11 cellular contexts compared by ENCODE assay signal in the genomic region with DNA sequence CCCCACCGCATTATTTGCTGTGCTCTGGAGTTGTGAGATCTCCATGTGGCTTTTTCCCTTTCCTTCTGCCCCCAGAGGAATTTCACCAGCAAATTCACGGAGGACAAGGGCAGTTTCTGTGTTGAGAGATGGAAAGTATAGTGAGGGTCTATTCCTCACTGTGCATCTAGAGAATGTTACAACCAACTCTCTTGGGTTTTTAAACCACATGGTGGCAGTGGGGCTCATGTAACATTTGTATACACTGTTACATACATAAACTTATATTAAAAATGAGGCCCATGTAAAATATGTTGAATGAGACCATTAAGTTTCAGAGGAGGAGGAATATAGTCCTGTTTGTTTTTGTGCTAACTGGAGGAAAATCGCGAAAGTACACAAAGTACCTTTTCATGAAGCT. TPM values are rescaled to one million over a fixed set of nuclear protein-coding genes. Genes with fewer than 3 reads are reported as not detected.
DNase-seq lines count a peak whose midpoint lies in the region; ATAC-seq and TF ChIP-seq lines count a peak whose summit lies in the region.
"Had no signal": no experiment of that assay in that cellular context is flagged by ENCODE, and none has a peak within 500 bp of the region (broad histone marks: within the 10 kb centered on the region; RNA-seq: fewer than 3 reads in every experiment).

No MANE protein-coding gene starts in this region.

- H3K36me3 ChIP-seq in right atrium auricular region (no peaks in the 10 kb centered on the region), heart right ventricle (no peaks in the 10 kb centered on the region), mesendoderm (ENCODE audit: control insufficient read depth, insufficient read depth, low read length) (no peaks in the 10 kb centered on the region)
- H3K36me3 ChIP-seq: BE2C, Peyer's patch had no signal

- no peak overlapping the region for H3K23ac ChIP-seq in mesendoderm (ENCODE audit: low read length)

- WGBS in heart right ventricle, 2 donors, result 52 to 61% methylated on average over 4 of the region's 4 CpGs
- WGBS in mesendoderm (ENCODE audit: extremely low coverage, insufficient coverage, low lambda C conversion rate), result no CpG with 5 or more reads among the region's 4 CpGs

- no peak overlapping the region for H3K4me2 ChIP-seq in mesendoderm (ENCODE audit: low read length)

- intact Hi-C loops in heart right ventricle (cut with DNase I), result no loop called here

- TF ChIP-seq CTCF in right atrium auricular region (IDR thresholded peaks at IDR 0.05), result no peak
- no peak for TF ChIP-seq CTCF in heart right ventricle (IDR thresholded peaks at IDR 0.05)

- H3K4me1 ChIP-seq in right atrium auricular region, result no peaks in the 10 kb centered on the region
- H3K4me1 ChIP-seq in heart right ventricle, result peaks cover 0 to 10% (median 0%) of the 10 kb centered on the region in 9 donors
- no peaks in the 10 kb centered on the region for H3K4me1 ChIP-seq in mesendoderm (ENCODE audit: control insufficient read depth, low read depth, low read length)
- H3K4me1 ChIP-seq: BE2C had no signal

- H3K9me3 Mint-ChIP-seq in activated naive CD8-positive, alpha-beta T cell treated with anti-CD3 and anti-CD28 coated beads, Interleukin-2, amount 50 U/mL, for 24 hours, result no peaks in the 10 kb centered on the region

- H3K4me1 Mint-ChIP-seq in activated naive CD8-positive, alpha-beta T cell treated with anti-CD3 and anti-CD28 coated beads, Interleukin-2, amount 50 U/mL, for 24 hours, result peaks cover 12% of the 10 kb centered on the region

- no peak overlapping the region for H3K18ac ChIP-seq in mesendoderm (ENCODE audit: low read length)

- no peaks in the 10 kb centered on the region for H3K79me1 ChIP-seq in mesendoderm (ENCODE audit: low read length)

- H2BK120ac ChIP-seq in mesendoderm (ENCODE audit: low read depth, low read length), result no peak overlapping the region

- H3K27me3 ChIP-seq in right atrium auricular region, result no peaks in the 10 kb centered on the region
- peaks cover 0 to 63% (median 36%) of the 10 kb centered on the region in 7 donors for H3K27me3 ChIP-seq in heart right ventricle
- H3K27me3 ChIP-seq in mesendoderm (ENCODE audit: insufficient read depth, low read length, poor library complexity), result peaks cover 36% of the 10 kb centered on the region
- H3K27me3 ChIP-seq: Peyer's patch had no signal

- H3K4me3 Mint-ChIP-seq in activated naive CD8-positive, alpha-beta T cell treated with anti-CD3 and anti-CD28 coated beads, Interleukin-2, amount 50 U/mL, for 24 hours, result peak overlapping the region; percentile 56

- H3K36me3 Mint-ChIP-seq in activated naive CD8-positive, alpha-beta T cell treated with anti-CD3 and anti-CD28 coated beads, Interleukin-2, amount 50 U/mL, for 24 hours (ENCODE audit: low read depth), result no peaks in the 10 kb centered on the region

- no peaks in the 10 kb centered on the region for H3K9me3 ChIP-seq in right atrium auricular region
- no peaks in the 10 kb centered on the region for H3K9me3 ChIP-seq in heart right ventricle
- H3K9me3 ChIP-seq: BE2C, Peyer's patch had no signal

- no peaks in the 10 kb centered on the region for H3K79me2 ChIP-seq in mesendoderm (ENCODE audit: control insufficient read depth, insufficient read depth, low read length)

- no peak overlapping the region for H2BK15ac ChIP-seq in mesendoderm (replicated peaks; ENCODE audit: low read depth)

- H3K9ac ChIP-seq in mesendoderm (ENCODE audit: low read length), result no peak overlapping the region

- peak overlapping the region; percentile 85 for H3K27ac ChIP-seq in right atrium auricular region
- H3K27ac ChIP-seq in heart right ventricle, result no peak overlapping the region
- H3K27ac ChIP-seq in mesendoderm (ENCODE audit: low read depth, low read length), result no peak overlapping the region

- no peak overlapping the region for H3K27ac Mint-ChIP-seq in activated naive CD8-positive, alpha-beta T cell treated with anti-CD3 and anti-CD28 coated beads, Interleukin-2, amount 50 U/mL, for 24 hours

- no peak overlapping the region for H4K5ac ChIP-seq in mesendoderm (ENCODE audit: low read length)

- no peak overlapping the region for H4K8ac ChIP-seq in mesendoderm (ENCODE audit: low read depth, low read length)

- no peak overlapping the region for H3K56ac ChIP-seq in mesendoderm (ENCODE audit: low read length)

- H3K4me3 ChIP-seq in right atrium auricular region, result peak overlapping the region; percentile 61 to 62
- H3K4me3 ChIP-seq in heart right ventricle, result no peak overlapping the region
- H3K4me3 ChIP-seq in mesendoderm (ENCODE audit: low read length), result no peak overlapping the region

- ATAC-seq in heart right ventricle (no peak), GM19452 (IDR thresholded peaks at IDR 0.05; ENCODE audit: unreplicated experiment) (no peak)
- ATAC-seq in activated naive CD8-positive, alpha-beta T cell treated with anti-CD3 and anti-CD28 coated beads, Interleukin-2, amount 50 U/mL, for 24 hours, result no peak

- H3K27me3 Mint-ChIP-seq in activated naive CD8-positive, alpha-beta T cell treated with anti-CD3 and anti-CD28 coated beads, Interleukin-2, amount 50 U/mL, for 24 hours, result peaks cover 35% of the 10 kb centered on the region

- no peak overlapping the region for H2AK5ac ChIP-seq in mesendoderm (ENCODE audit: low read length)

- no peak for DNase-seq in right atrium auricular region (ENCODE audit: low spot score)
- no peak for DNase-seq in heart right ventricle
- no peak for DNase-seq in activated naive CD8-positive, alpha-beta T cell treated with anti-CD3 and anti-CD28 coated beads, Interleukin-2, amount 50 U/mL, for 24 hours
- peak; percentile 18 for DNase-seq in iris pigment epithelial cell (ENCODE audit: low read depth)
- no peak for DNase-seq in NCI-H2171 (lab: John Stamatoyannopoulos, UW)
- DNase-seq in mesendoderm, result no peak
- DNase-seq in LoVo (ENCODE audit: low spot score), result no peak
- DNase-seq: BE2C had no signal

- H3K4ac ChIP-seq in mesendoderm (ENCODE audit: low read depth, low read length), result no peak overlapping the region

- H2BK5ac ChIP-seq in mesendoderm (ENCODE audit: low read length), result no peak overlapping the region

RNA-seq across cellular contexts. Expression of gene PRKG2, which starts 0.9 kb away (rescaled TPM):
- total RNA-seq in right atrium auricular region (10 to 100 TPM in 1 of 2 donors, 1 to 10 TPM in 1; 2.5 to 20.7 TPM), heart right ventricle (under 1 TPM in 3 of 10 donors, not detected in 7; 0.17 to 0.51 (median 0.20) TPM)
- polyA plus RNA-seq in heart right ventricle, result not detected
- polyA plus RNA-seq in mesendoderm (2013, experiment 1 of 2), result 0.72 TPM
- 0.83 TPM for polyA plus RNA-seq in mesendoderm (2013, experiment 2 of 2)
- total RNA-seq: osteocyte had no signal

Comparison
In these comparisons a context has a peak if more than half of its experiments do, and no peak if none do; other contexts are left out.
1. H3K27ac ChIP-seq: peak in right atrium auricular region (2 of 2); none in heart right ventricle (0 of 10) and mesendoderm (single experiment).
2. H3K4me3 ChIP-seq: peak in right atrium auricular region (2 of 2); none in heart right ventricle (0 of 10) and mesendoderm (single experiment).